Comparison of ENCODE assay signal across 2 cellular contexts in the genomic region with DNA sequence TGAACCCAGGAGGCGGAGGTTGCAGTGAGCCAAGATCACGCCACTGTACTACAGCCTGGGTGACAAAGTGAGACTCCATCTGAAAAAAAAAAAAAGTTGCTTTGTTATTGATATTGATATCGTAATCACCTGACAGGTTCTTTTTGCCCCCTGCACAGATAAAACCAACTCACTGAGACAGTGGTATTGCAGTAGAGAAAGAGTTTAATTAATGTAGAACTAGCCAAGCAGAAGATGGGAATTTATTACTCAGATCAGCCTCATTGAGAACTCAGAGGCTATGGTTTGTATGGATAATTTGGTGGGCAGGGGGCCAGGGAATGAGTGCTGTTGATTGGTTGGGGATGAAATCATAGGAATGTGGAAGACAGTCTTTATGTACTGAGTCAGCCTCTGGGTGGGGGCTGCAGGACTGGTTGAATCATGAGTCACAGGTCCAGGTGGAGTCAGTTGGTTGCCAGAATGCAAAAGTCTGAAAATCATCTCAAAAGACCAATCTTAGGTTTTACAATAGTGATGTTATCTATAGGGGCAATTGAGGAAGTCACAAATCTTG.
TF ChIP-seq lines count a peak whose summit lies in the region.

No MANE protein-coding gene starts in this region.

TF ChIP-seq in Ishikawa, 13 proteins besides CTCF, POLR2A, EP300 and RAD21:
- TF ChIP-seq FOXM1 (IDR thresholded peaks at IDR 0.05; ENCODE audit: borderline replicate concordance, low read depth), result no peak
- TF ChIP-seq TEAD4 (IDR thresholded peaks at IDR 0.05), result peak; percentile 25; the same call in 1 of the 2 replicates
- peak; percentile 5; the same call in 1 of the 2 replicates for TF ChIP-seq NFIC (IDR thresholded peaks at IDR 0.05)

TF ChIP-seq in K562, 482 proteins besides CTCF, POLR2A, EP300 and RAD21:
- TF ChIP-seq SIRT6 (IDR thresholded peaks at IDR 0.05; ENCODE audit: low read depth, low read length), result no peak
- 0 out of 2 replicates have a peak, but pooled peaks have one; percentile 51 for TF ChIP-seq CBX5 (IDR thresholded peaks at IDR 0.05; ENCODE audit: borderline replicate concordance, low read depth)
- TF ChIP-seq, protein P1, sequence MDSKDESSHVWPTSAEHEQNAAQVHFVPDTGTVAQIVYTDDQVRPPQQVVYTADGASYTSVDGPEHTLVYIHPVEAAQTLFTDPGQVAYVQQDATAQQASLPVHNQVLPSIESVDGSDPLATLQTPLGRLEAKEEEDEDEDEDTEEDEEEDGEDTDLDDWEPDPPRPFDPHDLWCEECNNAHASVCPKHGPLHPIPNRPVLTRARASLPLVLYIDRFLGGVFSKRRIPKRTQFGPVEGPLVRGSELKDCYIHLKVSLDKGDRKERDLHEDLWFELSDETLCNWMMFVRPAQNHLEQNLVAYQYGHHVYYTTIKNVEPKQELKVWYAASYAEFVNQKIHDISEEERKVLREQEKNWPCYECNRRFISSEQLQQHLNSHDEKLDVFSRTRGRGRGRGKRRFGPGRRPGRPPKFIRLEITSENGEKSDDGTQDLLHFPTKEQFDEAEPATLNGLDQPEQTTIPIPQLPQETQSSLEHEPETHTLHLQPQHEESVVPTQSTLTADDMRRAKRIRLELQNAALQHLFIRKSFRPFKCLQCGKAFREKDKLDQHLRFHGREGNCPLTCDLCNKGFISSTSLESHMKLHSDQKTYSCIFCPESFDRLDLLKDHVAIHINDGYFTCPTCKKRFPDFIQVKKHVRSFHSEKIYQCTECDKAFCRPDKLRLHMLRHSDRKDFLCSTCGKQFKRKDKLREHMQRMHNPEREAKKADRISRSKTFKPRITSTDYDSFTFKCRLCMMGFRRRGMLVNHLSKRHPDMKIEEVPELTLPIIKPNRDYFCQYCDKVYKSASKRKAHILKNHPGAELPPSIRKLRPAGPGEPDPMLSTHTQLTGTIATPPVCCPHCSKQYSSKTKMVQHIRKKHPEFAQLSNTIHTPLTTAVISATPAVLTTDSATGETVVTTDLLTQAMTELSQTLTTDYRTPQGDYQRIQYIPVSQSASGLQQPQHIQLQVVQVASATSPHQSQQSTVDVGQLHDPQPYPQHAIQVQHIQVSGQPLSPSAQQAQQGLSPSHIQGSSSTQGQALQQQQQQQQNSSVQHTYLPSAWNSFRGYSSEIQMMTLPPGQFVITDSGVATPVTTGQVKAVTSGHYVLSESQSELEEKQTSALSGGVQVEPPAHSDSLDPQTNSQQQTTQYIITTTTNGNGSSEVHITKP (IDR thresholded peaks at IDR 0.05; ENCODE audit: partially characterized antibody), result no peak
- no peak for TF ChIP-seq SMAD3 (CRISPR knock-in tag; conservative IDR thresholded peaks at IDR 0.05)
TF ChIP-seq in K562: peak in this region for 1.
